ENCODE assay signal across 26 cellular contexts in genomic region chr11:44880511-44880910, GRCh38.
DNase-seq lines count a peak whose midpoint lies in the region; ATAC-seq and TF ChIP-seq lines count a peak whose summit lies in the region.
"Had no signal": no experiment of that assay in that cellular context is flagged by ENCODE, and none has a peak within 500 bp of the region (broad histone marks: within the 10 kb centered on the region; RNA-seq: fewer than 3 reads in every experiment).

No MANE protein-coding gene starts in this region.

- no peak overlapping the region for H3K4me3 Mint-ChIP-seq in neural crest cell
- H3K4me3 Mint-ChIP-seq: CD14-positive monocyte; CD8-positive, alpha-beta memory T cell; T-helper 1 cell treated with Interleukin-12 subunit alpha and Interleukin-12 subunit beta and Interleukin-4 antibody, amounts not matched to agents 30 μg/mL and 1 μg/mL, for 36 hours had no signal

- H3K9me3 Mint-ChIP-seq in neural crest cell: no peaks in the 10 kb centered on the region
- H3K9me3 Mint-ChIP-seq: CD14-positive monocyte; CD8-positive, alpha-beta memory T cell; T-helper 1 cell treated with Interleukin-12 subunit alpha and Interleukin-12 subunit beta and Interleukin-4 antibody, amounts not matched to agents 30 μg/mL and 1 μg/mL, for 36 hours had no signal

- no peak for TF ChIP-seq CTCF in neural crest cell (conservative IDR thresholded peaks at IDR 0.05)

- peak in 2 of 3 experiments; percentile 14 to 65 for DNase-seq in NCI-H1417 (lab: John Stamatoyannopoulos, UW)
- no peak for DNase-seq in NCI-H1417 treated with DMSO at 0.1 percent for 48 hours (lab: John Stamatoyannopoulos, UW)
- peak; percentile 98 for DNase-seq in DMS79 (lab: John Stamatoyannopoulos, UW)
- peak; percentile 74 for DNase-seq in NCI-H524 treated with DMSO at 0.1 percent for 48 hours (lab: John Stamatoyannopoulos, UW)
- DNase-seq in neural crest cell (ENCODE audit: low read depth, low spot score): no peak
- no peak for DNase-seq in NCI-H2171 treated with DMSO at 0.1 percent for 48 hours (lab: John Stamatoyannopoulos, UW)
- DNase-seq: 8988T; ACHN; BE2C; CD8-positive, alpha-beta memory T cell; DMS 273 treated with DMSO at 0.1 percent for 48 hours; Kasumi-1; NCI-H1092 treated with DMSO at 0.1 percent for 48 hours; NCI-H146; NCI-H2081 treated with DMSO at 0.1 percent for 48 hours; NCI-H526 treated with DMSO at 0.1 percent for 48 hours; Peyer's patch; SIG-M5; SW 1271 had no signal

- ATAC-seq in GM19467 (IDR thresholded peaks at IDR 0.05; ENCODE audit: unreplicated experiment) (no peak), SK-N-SH treated with all-trans-retinoic acid at 6 μM for 48 hours (no peak)
- ATAC-seq: HCT116, HepG2, K562 had no signal

- H3K27me3 Mint-ChIP-seq in neural crest cell (ENCODE audit: low read depth): no peaks in the 10 kb centered on the region

- H3K27ac Mint-ChIP-seq in neural crest cell (ENCODE audit: unreplicated experiment): peak overlapping the region; percentile 54
- H3K27ac Mint-ChIP-seq: CD14-positive monocyte; CD8-positive, alpha-beta memory T cell; T-helper 1 cell treated with Interleukin-12 subunit alpha and Interleukin-12 subunit beta and Interleukin-4 antibody, amounts not matched to agents 30 μg/mL and 1 μg/mL, for 36 hours had no signal

- no peaks in the 10 kb centered on the region for H3K36me3 Mint-ChIP-seq in neural crest cell (ENCODE audit: low read depth)
- H3K36me3 Mint-ChIP-seq: CD14-positive monocyte; CD8-positive, alpha-beta memory T cell had no signal

- peaks cover 51% of the 10 kb centered on the region for H3K4me1 Mint-ChIP-seq in neural crest cell

TF ChIP-seq in SK-N-SH treated with all-trans-retinoic acid at 6 μM for 48 hours, 23 proteins besides CTCF, POLR2A, EP300 and RAD21:
- TF ChIP-seq CSRNP3 (CRISPR knock-in tag; IDR thresholded peaks at IDR 0.05) (no peak), ZNF565 (CRISPR knock-in tag; conservative IDR thresholded peaks at IDR 0.05; ENCODE audit: low read depth) (no peak), CREB5 (CRISPR knock-in tag; IDR thresholded peaks at IDR 0.05; ENCODE audit: low read depth) (no peak), ESRRG (CRISPR knock-in tag; IDR thresholded peaks at IDR 0.05) (no peak), ZFP3 (CRISPR knock-in tag; IDR thresholded peaks at IDR 0.05) (no peak), ZFP30 (CRISPR knock-in tag; IDR thresholded peaks at IDR 0.05) (no peak), ISL1 (CRISPR knock-in tag; IDR thresholded peaks at IDR 0.05) (no peak), POU6F1 (CRISPR knock-in tag; IDR thresholded peaks at IDR 0.05; ENCODE audit: borderline replicate concordance, low read depth) (no peak), ZNF70 (CRISPR knock-in tag; IDR thresholded peaks at IDR 0.05) (no peak), CSDC2 (CRISPR knock-in tag; IDR thresholded peaks at IDR 0.05) (no peak), OSR1 (CRISPR knock-in tag; IDR thresholded peaks at IDR 0.05) (no peak), BACH2 (CRISPR knock-in tag; IDR thresholded peaks at IDR 0.05; ENCODE audit: borderline replicate concordance) (no peak), ARNTL (CRISPR knock-in tag; IDR thresholded peaks at IDR 0.05; ENCODE audit: borderline replicate concordance, low read depth) (no peak), SNAI2 (CRISPR knock-in tag; IDR thresholded peaks at IDR 0.05) (no peak), TOX (CRISPR knock-in tag; IDR thresholded peaks at IDR 0.05; ENCODE audit: borderline replicate concordance) (no peak), TCF4 (CRISPR knock-in tag; IDR thresholded peaks at IDR 0.05; ENCODE audit: borderline replicate concordance) (no peak), TSHZ2 (CRISPR knock-in tag; IDR thresholded peaks at IDR 0.05) (no peak)
TF ChIP-seq in SK-N-SH treated with all-trans-retinoic acid at 6 μM for 48 hours: peak in this region for 0.

Comparison
In these comparisons a context has a peak if more than half of its experiments do, and no peak if none do; other contexts are left out.
1. DNase-seq: peak in NCI-H1417 (2 of 3), DMS79 (single experiment) and NCI-H524 treated with DMSO at 0.1 percent for 48 hours (single experiment); none in NCI-H1417 treated with DMSO at 0.1 percent for 48 hours (single experiment), neural crest cell (single experiment) and NCI-H2171 treated with DMSO at 0.1 percent for 48 hours (single experiment).